ENCODE assay signal across 20 cellular contexts in genomic region chr5:150400020-150400326, GRCh38. TPM values are rescaled to one million over a fixed set of nuclear protein-coding genes. Genes with fewer than 3 reads are reported as not detected.
DNase-seq lines count a peak whose midpoint lies in the region; ATAC-seq, FAIRE-seq and TF ChIP-seq lines count a peak whose summit lies in the region.
"Had no signal": no experiment of that assay in that cellular context is flagged by ENCODE, and none has a peak within 500 bp of the region (broad histone marks: within the 10 kb centered on the region; RNA-seq: fewer than 3 reads in every experiment).

No MANE protein-coding gene starts in this region.

- H3K4me1 Mint-ChIP-seq in HFFc6 (ENCODE audit: low read depth) (peaks cover 44% of the 10 kb centered on the region), astrocyte (ENCODE audit: low read depth, unreplicated experiment) (peaks cover 14% of the 10 kb centered on the region)
- peaks cover 32% of the 10 kb centered on the region for H3K4me1 Mint-ChIP-seq in stimulated activated effector memory CD8-positive, alpha-beta T cell treated with anti-CD3 and anti-CD28 coated beads, Interleukin-12 subunit alpha, Interleukin-12 subunit beta, amount 100 ng/mL, for 72 hours
- H3K4me1 Mint-ChIP-seq: activated CD4-positive, alpha-beta T cell treated with anti-CD3 and anti-CD28 coated beads, Interleukin-2, amount 10 ng/mL, durations not matched to agents 7 days and 5 days; endodermal cell had no signal

- intact Hi-C loops in right cardiac atrium (cut with DNase I), result no loop called here

- no peak overlapping the region for H3K4me2 ChIP-seq in astrocyte (ENCODE audit: low read length)
- H3K4me2 ChIP-seq: hepatocyte had no signal

- no peak for DNase-seq in activated naive CD4-positive, alpha-beta T cell treated with anti-CD3 and anti-CD28 coated beads, Interleukin-2, amount 50 U/mL, for 72 hours (ENCODE audit: low spot score in 2 of 2)
- no peak for DNase-seq in activated naive CD4-positive, alpha-beta T cell treated with anti-CD3 and anti-CD28 coated beads, Interleukin-2, amount 50 U/mL, for 16 hours
- DNase-seq in HFFc6 (no peak), astrocyte (ENCODE audit: low read depth) (no peak), right cardiac atrium (no peak)
- no peak for DNase-seq in stimulated activated effector memory CD8-positive, alpha-beta T cell treated with anti-CD3 and anti-CD28 coated beads, Interleukin-12 subunit alpha, Interleukin-12 subunit beta, amount 100 ng/mL, for 72 hours (ENCODE audit: low spot score in 2 of 2)
- DNase-seq: ACHN; activated CD4-positive, alpha-beta T cell treated with anti-CD3 and anti-CD28 coated beads, Interleukin-2, amount 10 ng/mL, durations not matched to agents 7 days and 5 days; amygdala; endodermal cell; mesendoderm; NCI-H2171; NCI-H82 had no signal

- no peaks in the 10 kb centered on the region for H3K9me3 Mint-ChIP-seq in activated naive CD4-positive, alpha-beta T cell treated with anti-CD3 and anti-CD28 coated beads, Interleukin-2, amount 50 U/mL, for 72 hours
- H3K9me3 Mint-ChIP-seq in HFFc6 (no peaks in the 10 kb centered on the region), astrocyte (ENCODE audit: unreplicated experiment) (peaks cover 2% of the 10 kb centered on the region)
- no peaks in the 10 kb centered on the region for H3K9me3 Mint-ChIP-seq in stimulated activated effector memory CD8-positive, alpha-beta T cell treated with anti-CD3 and anti-CD28 coated beads, Interleukin-12 subunit alpha, Interleukin-12 subunit beta, amount 100 ng/mL, for 72 hours
- H3K9me3 Mint-ChIP-seq: activated CD4-positive, alpha-beta T cell treated with anti-CD3 and anti-CD28 coated beads, Interleukin-2, amount 10 ng/mL, durations not matched to agents 7 days and 5 days; endodermal cell had no signal

- H3K36me3 Mint-ChIP-seq in activated naive CD4-positive, alpha-beta T cell treated with anti-CD3 and anti-CD28 coated beads, Interleukin-2, amount 50 U/mL, for 72 hours, result peaks cover 8 to 14% of the 10 kb centered on the region in 2 donors
- peaks cover 32% of the 10 kb centered on the region for H3K36me3 Mint-ChIP-seq in HFFc6 (ENCODE audit: low read depth)
- H3K36me3 Mint-ChIP-seq in astrocyte (ENCODE audit: low read depth, unreplicated experiment), result peaks cover 52% of the 10 kb centered on the region
- H3K36me3 Mint-ChIP-seq in stimulated activated effector memory CD8-positive, alpha-beta T cell treated with anti-CD3 and anti-CD28 coated beads, Interleukin-12 subunit alpha, Interleukin-12 subunit beta, amount 100 ng/mL, for 72 hours, result peaks cover 99% of the 10 kb centered on the region

- H3K27me3 ChIP-seq in astrocyte (ENCODE audit: insufficient read depth, low read length), result no peaks in the 10 kb centered on the region
- no peaks in the 10 kb centered on the region for H3K27me3 ChIP-seq in right cardiac atrium (ENCODE audit: control insufficient read depth, insufficient read depth)
- H3K27me3 ChIP-seq: hepatocyte had no signal

- ATAC-seq in activated naive CD4-positive, alpha-beta T cell treated with anti-CD3 and anti-CD28 coated beads, Interleukin-2, amount 50 U/mL, for 72 hours, result no peak
- ATAC-seq in stimulated activated effector memory CD8-positive, alpha-beta T cell treated with anti-CD3 and anti-CD28 coated beads, Interleukin-12 subunit alpha, Interleukin-12 subunit beta, amount 100 ng/mL, for 72 hours, result no peak
- no peak for ATAC-seq in right cardiac atrium
- ATAC-seq in GM18858 (IDR thresholded peaks at IDR 0.05; ENCODE audit: unreplicated experiment), result no peak
- ATAC-seq in HG03439 (IDR thresholded peaks at IDR 0.05; ENCODE audit: unreplicated experiment), result no peak
- ATAC-seq: Panc1 had no signal

- H2AFZ ChIP-seq in astrocyte (ENCODE audit: low read depth, low read length), result no peak overlapping the region
- H2AFZ ChIP-seq: hepatocyte had no signal

- no peak overlapping the region for H3K4me3 Mint-ChIP-seq in HFFc6
- no peak overlapping the region for H3K4me3 Mint-ChIP-seq in astrocyte (ENCODE audit: unreplicated experiment)
- H3K4me3 Mint-ChIP-seq in stimulated activated effector memory CD8-positive, alpha-beta T cell treated with anti-CD3 and anti-CD28 coated beads, Interleukin-12 subunit alpha, Interleukin-12 subunit beta, amount 100 ng/mL, for 72 hours, result no peak overlapping the region
- H3K4me3 Mint-ChIP-seq: activated CD4-positive, alpha-beta T cell treated with anti-CD3 and anti-CD28 coated beads, Interleukin-2, amount 10 ng/mL, durations not matched to agents 7 days and 5 days; endodermal cell had no signal

- no peaks in the 10 kb centered on the region for H3K79me2 ChIP-seq in astrocyte (ENCODE audit: insufficient read depth, low read length)
- H3K79me2 ChIP-seq: hepatocyte had no signal

- peaks cover 16% of the 10 kb centered on the region for H3K36me3 ChIP-seq in astrocyte (ENCODE audit: insufficient read depth, low read length)

- no peak for FAIRE-seq in astrocyte (lab: Jason Lieb, UNC)
- FAIRE-seq: G401.6, keratinocyte, TTC549 had no signal

- H3K4me1 ChIP-seq in astrocyte (ENCODE audit: insufficient read depth, low read length) (no peaks in the 10 kb centered on the region), right cardiac atrium (ENCODE audit: control insufficient read depth, insufficient read depth, low read length) (peaks cover 3% of the 10 kb centered on the region)

- no peak for TF ChIP-seq CTCF in HFFc6 (IDR thresholded peaks at IDR 0.05)
- TF ChIP-seq CTCF in astrocyte (IDR thresholded peaks at IDR 0.05; ENCODE audit: insufficient read depth, low read depth, low read length), result no peak

- no peak overlapping the region for H3K4me3 ChIP-seq in astrocyte (ENCODE audit: insufficient read depth, low read depth, low read length)
- no peak overlapping the region for H3K4me3 ChIP-seq in right cardiac atrium (ENCODE audit: low read length)
- H3K4me3 ChIP-seq: hepatocyte had no signal

- no peak overlapping the region for H3K9ac ChIP-seq in astrocyte (ENCODE audit: low read length)

- peaks cover 3% of the 10 kb centered on the region; the same call in 1 of the 2 replicates for H3K27me3 Mint-ChIP-seq in HFFc6 (ENCODE audit: insufficient read depth)
- peaks cover 2% of the 10 kb centered on the region for H3K27me3 Mint-ChIP-seq in astrocyte (ENCODE audit: low read depth, unreplicated experiment)
- H3K27me3 Mint-ChIP-seq: activated CD4-positive, alpha-beta T cell treated with anti-CD3 and anti-CD28 coated beads, Interleukin-2, amount 10 ng/mL, durations not matched to agents 7 days and 5 days had no signal

- H3K27ac ChIP-seq in astrocyte (ENCODE audit: low read depth, low read length) (no peak overlapping the region), right cardiac atrium (ENCODE audit: low read length) (no peak overlapping the region)
- H3K27ac ChIP-seq: hepatocyte had no signal

- 86% methylated on average over 7 of the region's 7 CpGs for WGBS in right cardiac atrium

- peak overlapping the region; percentile 50 to 75 for H3K27ac Mint-ChIP-seq in activated naive CD4-positive, alpha-beta T cell treated with anti-CD3 and anti-CD28 coated beads, Interleukin-2, amount 50 U/mL, for 72 hours
- H3K27ac Mint-ChIP-seq in HFFc6 (peak overlapping the region; percentile 37; the same call in 1 of the 2 replicates), astrocyte (ENCODE audit: unreplicated experiment) (peak overlapping the region; percentile 86)
- H3K27ac Mint-ChIP-seq in stimulated activated effector memory CD8-positive, alpha-beta T cell treated with anti-CD3 and anti-CD28 coated beads, Interleukin-12 subunit alpha, Interleukin-12 subunit beta, amount 100 ng/mL, for 72 hours, result peak overlapping the region; percentile 85

- no peaks in the 10 kb centered on the region for H4K20me1 ChIP-seq in astrocyte (ENCODE audit: insufficient read depth, low read length)

- no peaks in the 10 kb centered on the region for H3K9me3 ChIP-seq in astrocyte (ENCODE audit: insufficient read depth, low read depth, low read length)
- H3K9me3 ChIP-seq in right cardiac atrium (ENCODE audit: control insufficient read depth, low read length), result no peaks in the 10 kb centered on the region

RNA-seq across cellular contexts. Expression of gene CD74, which starts 12.7 kb away (rescaled TPM):
- total RNA-seq in activated naive CD4-positive, alpha-beta T cell treated with anti-CD3 and anti-CD28 coated beads, Interleukin-2, amount 50 U/mL, for 72 hours, result 100 to 1,000 TPM; 249 to 277 TPM
- under 1 TPM in 1 of 6 experiments, not detected in 5; 0.37 TPM for total RNA-seq in HFFc6 (2021; fragmentation: NEBNext Ultra II Directional; extraction: Animal tissue kit (Norgen Biotek cat#: 25700))
- 9.1 and 15.7 TPM in 2 replicates for total RNA-seq in astrocyte
- 100 to 1,000 TPM; 222 to 331 (median 251) TPM for total RNA-seq in right cardiac atrium
- polyA plus RNA-seq in right cardiac atrium, result 201 TPM

RNA-seq across cellular contexts. Expression of gene TCOF1, which starts 42.5 kb away (rescaled TPM):
- 10 to 100 TPM; 91.9 to 94.4 TPM for total RNA-seq in activated naive CD4-positive, alpha-beta T cell treated with anti-CD3 and anti-CD28 coated beads, Interleukin-2, amount 50 U/mL, for 72 hours
- 10 to 100 TPM; 30.8 to 44.6 (median 38.5) TPM for total RNA-seq in HFFc6 (2021; fragmentation: NEBNext Ultra II Directional; extraction: Animal tissue kit (Norgen Biotek cat#: 25700))
- total RNA-seq in astrocyte, result 36.1 and 47.5 TPM in 2 replicates
- total RNA-seq in right cardiac atrium, result 10 to 100 TPM; 14.3 to 22.7 (median 17.5) TPM
- 11.9 TPM for polyA plus RNA-seq in right cardiac atrium

RNA-seq across cellular contexts. Expression of gene RPS14, which starts 49.6 kb away (rescaled TPM):
- 1,000 to 10,000 TPM; 2,876 to 3,412 TPM for total RNA-seq in activated naive CD4-positive, alpha-beta T cell treated with anti-CD3 and anti-CD28 coated beads, Interleukin-2, amount 50 U/mL, for 72 hours
- total RNA-seq in HFFc6 (2021; fragmentation: NEBNext Ultra II Directional; extraction: Animal tissue kit (Norgen Biotek cat#: 25700)), result 1,000 to 10,000 TPM; 1,658 to 2,163 (median 1,911) TPM
- total RNA-seq in astrocyte (1,823 and 2,054 TPM in 2 replicates), right cardiac atrium (1,000 to 10,000 TPM; 1,254 to 1,552 (median 1,386) TPM)
- 1,870 TPM for polyA plus RNA-seq in right cardiac atrium

Comparison
In these comparisons a context has a peak if more than half of its experiments do, and no peak if none do; other contexts are left out.
1. RNA of gene CD74, which starts 12.7 kb away (total RNA-seq): 249 to 277 TPM in activated naive CD4-positive, alpha-beta T cell treated with anti-CD3 and anti-CD28 coated beads, Interleukin-2, amount 50 U/mL, for 72 hours and 222 to 331 TPM in right cardiac atrium; 9.1 to 15.7 TPM in astrocyte and 0.37 TPM in HFFc6; every median in the first group is over 10 times any median in the second.
2. Peak in every context shown above with its lines, with median percentiles within 50 percentile points of each other: H3K27ac Mint-ChIP-seq.